Comparison of ENCODE assay signal across 19 cellular contexts in genomic region chr2:41495050-41495449, GRCh38.
DNase-seq lines count a peak whose midpoint lies in the region; ATAC-seq and TF ChIP-seq lines count a peak whose summit lies in the region.
"Had no signal": no experiment of that assay in that cellular context is flagged by ENCODE, and none has a peak within 500 bp of the region (broad histone marks: within the 10 kb centered on the region; RNA-seq: fewer than 3 reads in every experiment).

No MANE protein-coding gene starts in this region.

- no peak overlapping the region for H3K27ac ChIP-seq in foreskin keratinocyte
- no peak overlapping the region for H3K27ac ChIP-seq in RWPE1
- H3K27ac ChIP-seq: heart right ventricle, skin epidermis had no signal

- no peak for TF ChIP-seq CTCF in foreskin keratinocyte (conservative IDR thresholded peaks at IDR 0.05)
- no peak for TF ChIP-seq CTCF in GM10266 (IDR thresholded peaks at IDR 0.05; ENCODE audit: control insufficient read depth, insufficient read depth, low read depth, missing control alignments)
- TF ChIP-seq CTCF in RWPE1 (conservative IDR thresholded peaks at IDR 0.05; ENCODE audit: low read depth), result no peak

- CTCF ChIA-PET in RWPE1 (lab: Yijun Ruan, JAX), result no interaction called here

- POLR2A ChIA-PET in RWPE1 (lab: Yijun Ruan, JAX; ENCODE audit: low non-redundant PET), result no interaction called here

- DNase-seq in COR-L47 (lab: John Stamatoyannopoulos, UW) (peak; percentile 10), DMS53 treated with DMSO at 0.1 percent for 48 hours (lab: John Stamatoyannopoulos, UW; ENCODE audit: unreplicated experiment) (peak; percentile 0), amniotic epithelial cell (ENCODE audit: low read depth) (peak; percentile 3), foreskin keratinocyte (peak; percentile 3 to 4), GM10266 (ENCODE audit: extremely low spot score) (no peak), RWPE1 (ENCODE audit: low spot score) (no peak), head of caudate nucleus (no peak)
- DNase-seq: caudate nucleus; effector CD4-positive, alpha-beta T cell; GDM1; heart right ventricle; mesenchymal stem cell; NCI-H1436; NCI-H345; Right ventricle myocardium superior; stimulated activated CD4-positive, alpha-beta T cell treated with anti-CD3 and anti-CD28 coated beads, Interleukin-4, amount 100 ng/mL, for 1 hour; substantia nigra; T-cell had no signal

- intact Hi-C loops in head of caudate nucleus (cut with DNase I), result no loop called here

- H3K27me3 ChIP-seq in foreskin keratinocyte, result no peaks in the 10 kb centered on the region
- H3K27me3 ChIP-seq: heart right ventricle had no signal

- ATAC-seq in foreskin keratinocyte, result no peak
- ATAC-seq: heart right ventricle, T-cell had no signal

- no peaks in the 10 kb centered on the region for H3K4me1 ChIP-seq in foreskin keratinocyte
- H3K4me1 ChIP-seq: heart right ventricle had no signal

Comparison
In these comparisons a context has a peak if more than half of its experiments do, and no peak if none do; other contexts are left out.
1. DNase-seq: peak in COR-L47 (single experiment), DMS53 treated with DMSO at 0.1 percent for 48 hours (single experiment), amniotic epithelial cell (single experiment) and foreskin keratinocyte (2 of 2); none in GM10266 (single experiment), RWPE1 (single experiment) and head of caudate nucleus (0 of 42).